In the genomic region with DNA sequence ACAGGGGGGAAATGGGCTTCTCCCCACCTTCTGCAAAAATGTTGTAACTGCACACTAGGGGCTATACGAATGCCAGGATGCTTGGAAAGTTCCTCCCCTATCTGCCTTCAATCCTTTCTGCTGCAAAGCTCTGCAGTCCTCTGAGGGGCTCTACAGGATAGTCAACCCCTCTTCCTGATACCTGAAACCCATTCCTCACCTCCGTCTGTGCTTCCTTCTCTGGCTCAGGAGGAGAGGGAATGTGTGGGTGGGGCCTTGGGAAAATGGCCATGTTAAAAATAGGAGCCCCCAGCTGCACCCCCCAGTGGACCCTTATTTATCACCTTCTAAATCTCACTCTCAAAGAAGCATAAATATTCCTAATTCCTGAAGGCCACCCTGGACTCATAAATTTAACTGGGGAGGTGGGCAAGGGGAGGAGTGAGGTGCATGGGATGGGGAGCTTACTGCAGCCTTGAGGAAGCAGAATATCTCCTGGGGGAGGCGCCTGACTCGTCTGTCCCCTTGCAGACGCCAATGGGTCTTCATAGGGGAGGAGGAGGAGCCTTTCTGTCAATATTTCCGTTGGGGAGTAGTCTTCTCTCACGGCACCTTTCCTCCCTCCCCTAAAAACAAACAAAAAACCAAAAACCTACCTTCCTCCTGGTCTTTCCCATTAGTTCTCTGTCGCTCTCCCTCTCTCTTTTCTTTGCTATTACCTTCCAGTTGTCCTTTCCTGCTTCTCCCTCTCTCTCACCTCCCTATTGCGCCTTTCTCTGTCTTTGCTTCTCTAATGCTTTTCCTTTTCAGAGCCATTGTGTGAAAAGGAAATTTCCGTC, we compare ENCODE assay signal across 8 cellular contexts. TPM values are rescaled to one million over a fixed set of nuclear protein-coding genes. Genes with fewer than 3 reads are reported as not detected.
DNase-seq lines count a peak whose midpoint lies in the region; ATAC-seq and TF ChIP-seq lines count a peak whose summit lies in the region.

No MANE protein-coding gene starts in this region.

- H3K27me3 Mint-ChIP-seq in naive thymus-derived CD8-positive, alpha-beta T cell = no peaks in the 10 kb centered on the region

- H3K27ac ChIP-seq in SJCRH30 = peak overlapping the region; percentile 90

- no peak overlapping the region for H3K27ac Mint-ChIP-seq in naive thymus-derived CD8-positive, alpha-beta T cell

- H3K9me3 Mint-ChIP-seq in naive thymus-derived CD8-positive, alpha-beta T cell = no peaks in the 10 kb centered on the region

- POLR2A ChIA-PET in naive thymus-derived CD8-positive, alpha-beta T cell (lab: Charles Lee) = interaction anchor here (1.1 to 3.8 kb wide), 11 partner anchors 17 to 106 kb away, joined by 3 to 37 read pairs (median 5); a partner anchor contains a TSS

- no peaks in the 10 kb centered on the region for H3K27me3 ChIP-seq in SJCRH30

- ATAC-seq in HG03460 (IDR thresholded peaks at IDR 0.05; ENCODE audit: unreplicated experiment) (peak; percentile 26), HG02840 (IDR thresholded peaks at IDR 0.05; ENCODE audit: low FRiP score, unreplicated experiment) (no peak)
- peak in 1 of 2 donors; percentile 40 for ATAC-seq in naive thymus-derived CD8-positive, alpha-beta T cell

- H3K4me3 ChIP-seq in SJCRH30 (peak overlapping the region; percentile 66), choroid plexus epithelial cell (ENCODE audit: low read depth, low read length) (peak overlapping the region; percentile 88)

- H3K36me3 ChIP-seq in SJCRH30 = no peaks in the 10 kb centered on the region

- H3K4me1 ChIP-seq in SJCRH30 = peaks cover 37% of the 10 kb centered on the region

- peaks cover under 1 to 9% (median 7%) of the 10 kb centered on the region in 4 donors for H3K4me1 Mint-ChIP-seq in naive thymus-derived CD8-positive, alpha-beta T cell

- no peaks in the 10 kb centered on the region for H3K9me3 ChIP-seq in SJCRH30 (replicated peaks)

- H3K36me3 Mint-ChIP-seq in naive thymus-derived CD8-positive, alpha-beta T cell = no peaks in the 10 kb centered on the region

- DNase-seq in DMS153 treated with DMSO at 0.1 percent for 48 hours (lab: John Stamatoyannopoulos, UW; ENCODE audit: unreplicated experiment) (peak; percentile 68), SJCRH30 (peak in 1 of 2 experiments; percentile 38), choroid plexus epithelial cell (ENCODE audit: low read depth) (peak; percentile 57), putamen (ENCODE audit: low spot score) (no peak), kidney glomerular epithelial cell (lab: John Stamatoyannopoulos, UW) (no peak)
- DNase-seq in naive thymus-derived CD8-positive, alpha-beta T cell = peak in 6 of 10 donors; percentile 25 to 68 (median 42)

- TF ChIP-seq CTCF in choroid plexus epithelial cell (conservative IDR thresholded peaks at IDR 0.05; ENCODE audit: low read depth, low read length) = no peak

- no peak overlapping the region for H3K4me3 Mint-ChIP-seq in naive thymus-derived CD8-positive, alpha-beta T cell

RNA-seq across cellular contexts. Expression of a gene that starts 6.3 kb away (rescaled TPM):
- total RNA-seq in SJCRH30 (2014; rRNA removed; shearing (Covaris generic)) = not detected in 2 replicates
- not detected for total RNA-seq in naive thymus-derived CD8-positive, alpha-beta T cell
- not detected for polyA plus RNA-seq in naive thymus-derived CD8-positive, alpha-beta T cell

RNA-seq across cellular contexts. Expression of a gene that starts 26.5 kb away (rescaled TPM):
- 12.7 and 13.2 TPM in 2 replicates for total RNA-seq in SJCRH30 (2014; rRNA removed; shearing (Covaris generic))
- total RNA-seq in naive thymus-derived CD8-positive, alpha-beta T cell = 1 to 10 TPM; 1.7 to 3.2 TPM
- under 1 TPM in 1 of 3 donors, not detected in 2; 0.42 TPM for polyA plus RNA-seq in naive thymus-derived CD8-positive, alpha-beta T cell

RNA-seq across cellular contexts. Expression of a gene that starts 33.1 kb away (rescaled TPM):
- 113 and 117 TPM in 2 replicates for total RNA-seq in SJCRH30 (2014; rRNA removed; shearing (Covaris generic))
- 10 to 100 TPM; 79.0 to 83.5 TPM for total RNA-seq in naive thymus-derived CD8-positive, alpha-beta T cell
- polyA plus RNA-seq in naive thymus-derived CD8-positive, alpha-beta T cell = 100 to 1,000 TPM; 128 to 152 (median 132) TPM

RNA-seq across cellular contexts. Expression of a gene that starts 57.2 kb away (rescaled TPM):
- total RNA-seq in SJCRH30 (2014; rRNA removed; shearing (Covaris generic)) = not detected in 2 replicates
- total RNA-seq in naive thymus-derived CD8-positive, alpha-beta T cell = not detected
- under 1 TPM in 1 of 3 donors, not detected in 2; 0.14 TPM for polyA plus RNA-seq in naive thymus-derived CD8-positive, alpha-beta T cell

Comparison
In these comparisons a context has a peak if more than half of its experiments do, and no peak if none do; other contexts are left out.
1. DNase-seq: peak in DMS153 treated with DMSO at 0.1 percent for 48 hours (single experiment), choroid plexus epithelial cell (single experiment) and naive thymus-derived CD8-positive, alpha-beta T cell (6 of 10); none in putamen (single experiment) and kidney glomerular epithelial cell (single experiment).